ENCODE assay signal across 21 cellular contexts in genomic region chr4:106104276-106104675, GRCh38.
"Had no signal": no experiment of that assay in that cellular context is flagged by ENCODE, and none has a peak within 500 bp of the region (broad histone marks: within the 10 kb centered on the region; RNA-seq: fewer than 3 reads in every experiment).

No MANE protein-coding gene starts in this region.

- DNase-seq: colonic mucosa; effector CD8-positive, alpha-beta T cell; endodermal cell; foreskin fibroblast; hypothalamus; immature natural killer cell; islet precursor cell; kidney glomerular epithelial cell; naive thymus-derived CD4-positive, alpha-beta T cell; stimulated activated CD4-positive, alpha-beta T cell treated with anti-CD3 and anti-CD28 coated beads, Interleukin-2, amount 100 ng/mL, for 24 hours; stimulated activated CD4-positive, alpha-beta T cell treated with anti-CD3 and anti-CD28 coated beads, Interleukin-4, amount 100 ng/mL, for 24 hours; stimulated activated naive CD8-positive, alpha-beta T cell treated with anti-CD3 and anti-CD28 coated beads, Interleukin-15, Interleukin-2, amounts not matched to agents 100 U/mL and 50 U/mL, for 24 hours; substantia nigra; testis; tibial artery had no signal

- H3K4me3 ChIP-seq: colonic mucosa, lung, neural progenitor cell, right atrium auricular region, testis, tibial artery had no signal

- ATAC-seq: esophagus mucosa; naive thymus-derived CD4-positive, alpha-beta T cell; sciatic nerve; stimulated activated effector memory CD8-positive, alpha-beta T cell treated with anti-CD3 and anti-CD28 coated beads, Interleukin-12 subunit alpha, Interleukin-12 subunit beta, amount 100 ng/mL, for 72 hours; stimulated activated naive CD8-positive, alpha-beta T cell treated with anti-CD3 and anti-CD28 coated beads, Interleukin-15, Interleukin-2, amounts not matched to agents 100 U/mL and 50 U/mL, for 24 hours had no signal

- H3K36me3 ChIP-seq: colonic mucosa, neural progenitor cell, right atrium auricular region had no signal

- H3K27me3 ChIP-seq: colonic mucosa, neural progenitor cell, right atrium auricular region, testis, tibial artery had no signal
